ENCODE assay signal across 9 cellular contexts in the genomic region with DNA sequence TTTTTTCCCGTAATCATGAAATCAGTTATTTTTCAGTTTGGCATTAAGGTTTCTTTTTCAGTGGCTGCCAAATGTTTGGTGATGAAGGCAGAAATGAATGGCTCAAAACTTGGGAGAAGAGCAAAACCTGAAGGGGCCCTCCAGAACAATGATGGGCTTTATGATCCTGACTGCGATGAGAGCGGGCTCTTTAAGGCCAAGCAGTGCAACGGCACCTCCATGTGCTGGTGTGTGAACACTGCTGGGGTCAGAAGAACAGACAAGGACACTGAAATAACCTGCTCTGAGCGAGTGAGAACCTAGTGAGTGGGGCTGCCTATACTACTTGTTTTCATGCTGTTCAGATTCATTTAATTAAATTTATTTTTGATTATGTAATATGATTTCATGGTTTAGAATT. TPM values are rescaled to one million over a fixed set of nuclear protein-coding genes. Genes with fewer than 3 reads are reported as not detected.
DNase-seq lines count a peak whose midpoint lies in the region; ATAC-seq and TF ChIP-seq lines count a peak whose summit lies in the region.
"Had no signal": no experiment of that assay in that cellular context is flagged by ENCODE, and none has a peak within 500 bp of the region (broad histone marks: within the 10 kb centered on the region; RNA-seq: fewer than 3 reads in every experiment).

No MANE protein-coding gene starts in this region.

- H4K20me1 ChIP-seq in GM23248 (ENCODE audit: insufficient read depth) (no peaks in the 10 kb centered on the region), osteoblast (ENCODE audit: insufficient read depth, low read length) (no peaks in the 10 kb centered on the region)

- peaks cover 12% of the 10 kb centered on the region for H3K4me1 Mint-ChIP-seq in endothelial cell (ENCODE audit: unreplicated experiment)
- no peaks in the 10 kb centered on the region for H3K4me1 Mint-ChIP-seq in stimulated activated naive CD8-positive, alpha-beta T cell treated with anti-CD3 and anti-CD28 coated beads, Interleukin-15, amount 100 ng/mL, for 72 hours

- no peak overlapping the region for H3K4me3 Mint-ChIP-seq in endothelial cell (ENCODE audit: unreplicated experiment)
- H3K4me3 Mint-ChIP-seq in stimulated activated naive CD8-positive, alpha-beta T cell treated with anti-CD3 and anti-CD28 coated beads, Interleukin-15, amount 100 ng/mL, for 72 hours = no peak overlapping the region

- H3K79me2 ChIP-seq in GM23248 (ENCODE audit: insufficient read depth) = no peaks in the 10 kb centered on the region
- H3K79me2 ChIP-seq in osteoblast (ENCODE audit: insufficient read depth, low read length) = no peaks in the 10 kb centered on the region

- no peak overlapping the region for H3K9ac ChIP-seq in GM23248

- WGBS in GM23248 (ENCODE audit: low coverage in 1 of 2, low lambda C conversion rate in 2 of 2, missing lambda C conversion rate in 2 of 2), 2 experiments = 65 to 74% methylated on average over 5 of the region's 5 CpGs

- no peak for ATAC-seq in stimulated activated naive CD8-positive, alpha-beta T cell treated with anti-CD3 and anti-CD28 coated beads, Interleukin-15, amount 100 ng/mL, for 72 hours
- ATAC-seq in HG02588 (IDR thresholded peaks at IDR 0.05; ENCODE audit: unreplicated experiment) = no peak

- no peak for TF ChIP-seq CTCF in endothelial cell (IDR thresholded peaks at IDR 0.05; ENCODE audit: unreplicated experiment)
- no peak for TF ChIP-seq CTCF in osteoblast (IDR thresholded peaks at IDR 0.05; ENCODE audit: extremely low read depth, low read depth, low read length)

- no peak overlapping the region for H3K27ac ChIP-seq in GM23248
- no peak overlapping the region for H3K27ac ChIP-seq in osteoblast (ENCODE audit: low read depth, low read length)

- H3K27me3 ChIP-seq in GM23248 (replicated peaks; ENCODE audit: insufficient read depth) (peaks cover 2% of the 10 kb centered on the region; the same call in 1 of the 2 replicates), osteoblast (ENCODE audit: insufficient read depth, low read length) (peaks cover 19% of the 10 kb centered on the region)

- no peak overlapping the region for H3K4me3 ChIP-seq in GM23248
- H3K4me3 ChIP-seq in osteoblast (ENCODE audit: insufficient read depth, low read length) = no peak overlapping the region

- no peak overlapping the region for H3K4me2 ChIP-seq in GM23248 (ENCODE audit: unreplicated experiment)
- no peak overlapping the region for H3K4me2 ChIP-seq in osteoblast (ENCODE audit: insufficient read depth, low read length)

- in situ Hi-C loops in GM23248 (cut with MboI) = no loop called here

- no peaks in the 10 kb centered on the region for H3K9me3 Mint-ChIP-seq in endothelial cell (ENCODE audit: unreplicated experiment)
- H3K9me3 Mint-ChIP-seq in stimulated activated naive CD8-positive, alpha-beta T cell treated with anti-CD3 and anti-CD28 coated beads, Interleukin-15, amount 100 ng/mL, for 72 hours = no peaks in the 10 kb centered on the region

- no peaks in the 10 kb centered on the region for H3K9me3 ChIP-seq in GM23248 (ENCODE audit: low read depth)
- H3K9me3 ChIP-seq in osteoblast (ENCODE audit: low read depth, low read length) = no peaks in the 10 kb centered on the region

- H3K4me1 ChIP-seq in GM23248 (ENCODE audit: insufficient read depth) (no peaks in the 10 kb centered on the region), osteoblast (ENCODE audit: insufficient read depth, low read length) (no peaks in the 10 kb centered on the region)

- DNase-seq in GM23248 (peak; percentile 4), NCI-H526 (lab: John Stamatoyannopoulos, UW) (peak; percentile 40 to 76), endothelial cell (ENCODE audit: low spot score) (peak; percentile 16), osteoblast (ENCODE audit: insufficient read length, low spot score, missing footprints) (peak; percentile 62), KG1 (lab: John Stamatoyannopoulos, UW) (no peak)
- DNase-seq in stimulated activated naive CD8-positive, alpha-beta T cell treated with anti-CD3 and anti-CD28 coated beads, Interleukin-15, amount 100 ng/mL, for 72 hours = no peak
- DNase-seq: aorta had no signal

- no peak overlapping the region for H3K27ac Mint-ChIP-seq in endothelial cell (ENCODE audit: unreplicated experiment)
- H3K27ac Mint-ChIP-seq in stimulated activated naive CD8-positive, alpha-beta T cell treated with anti-CD3 and anti-CD28 coated beads, Interleukin-15, amount 100 ng/mL, for 72 hours = no peak overlapping the region

- no peaks in the 10 kb centered on the region for H3F3A ChIP-seq in GM23248 (ENCODE audit: insufficient read depth)

- no peaks in the 10 kb centered on the region for H3K9me2 ChIP-seq in GM23248 (ENCODE audit: insufficient read depth)

- no peak overlapping the region for H2AFZ ChIP-seq in GM23248
- H2AFZ ChIP-seq in osteoblast (ENCODE audit: low read length) = no peak overlapping the region

- H3K27me3 Mint-ChIP-seq in endothelial cell (ENCODE audit: unreplicated experiment) = peaks cover 5% of the 10 kb centered on the region
- peaks cover 23% of the 10 kb centered on the region for H3K27me3 Mint-ChIP-seq in stimulated activated naive CD8-positive, alpha-beta T cell treated with anti-CD3 and anti-CD28 coated beads, Interleukin-15, amount 100 ng/mL, for 72 hours

- H3K36me3 Mint-ChIP-seq in endothelial cell (ENCODE audit: low read depth, unreplicated experiment) = peaks cover 14% of the 10 kb centered on the region

- no peaks in the 10 kb centered on the region for H3K36me3 ChIP-seq in GM23248 (ENCODE audit: low read depth)
- no peaks in the 10 kb centered on the region for H3K36me3 ChIP-seq in osteoblast (ENCODE audit: insufficient read depth, low read length)

RNA-seq across cellular contexts. Expression of a gene that starts 4.6 kb away (rescaled TPM):
- total RNA-seq in GM23248 (2014; rRNA removed; shearing (Covaris generic)) = 0.22 TPM in 1 of 2 replicates, not detected in the other
- not detected in 2 replicates for polyA plus RNA-seq in GM23248 (2016; fragmentation: Nextera tagmentation; extraction: Ambion mirVana)
- total RNA-seq in endothelial cell (ENCODE audit: unreplicated experiment) = 54.6 TPM
- total RNA-seq in osteoblast = under 0.01 TPM in 1 of 2 replicates, not detected in the other
- total RNA-seq: LHCN-M2 had no signal

RNA-seq across cellular contexts. Expression of a gene that starts 29.2 kb away (rescaled TPM):
- total RNA-seq in GM23248 (2014; rRNA removed; shearing (Covaris generic)) = 21.6 and 21.8 TPM in 2 replicates
- 17.1 and 17.8 TPM in 2 replicates for polyA plus RNA-seq in GM23248 (2016; fragmentation: Nextera tagmentation; extraction: Ambion mirVana)
- total RNA-seq in endothelial cell (ENCODE audit: unreplicated experiment) = 56.5 TPM
- 14.5 and 16.5 TPM in 2 replicates for total RNA-seq in osteoblast

Comparison
In these comparisons a context has a peak if more than half of its experiments do, and no peak if none do; other contexts are left out.
1. DNase-seq: peak in GM23248 (single experiment), NCI-H526 (2 of 2), endothelial cell (single experiment) and osteoblast (single experiment); none in stimulated activated naive CD8-positive, alpha-beta T cell treated with anti-CD3 and anti-CD28 coated beads, Interleukin-15, amount 100 ng/mL, for 72 hours (0 of 2) and KG1 (single experiment).
2. RNA of a gene that starts 4.6 kb away (total RNA-seq): 54.6 TPM in endothelial cell (single experiment); 0.22 TPM in GM23248 and under 0.01 TPM in osteoblast; every median in the first group is over 10 times any median in the second.